Comparison of ENCODE assay signal across 8 cellular contexts in the genomic region with DNA sequence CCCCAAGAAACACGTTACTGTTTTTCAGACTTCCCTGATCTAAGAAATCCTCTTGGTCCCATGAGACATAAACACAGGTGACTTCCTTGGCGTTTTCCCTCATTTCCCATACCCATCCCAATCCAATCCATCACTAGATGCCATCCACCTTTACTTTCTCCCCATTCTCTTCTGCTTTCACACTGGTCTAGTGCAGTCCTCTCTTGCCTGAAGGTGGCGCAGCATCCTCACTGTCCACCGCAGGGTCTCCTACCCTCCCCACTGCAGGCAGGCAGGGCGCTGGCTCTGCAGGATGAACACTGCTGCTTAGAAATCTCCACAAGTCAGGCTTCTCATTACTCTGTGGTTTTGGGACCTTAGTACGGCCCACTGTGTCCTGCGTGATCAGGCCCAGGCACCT. TPM values are rescaled to one million over a fixed set of nuclear protein-coding genes. Genes with fewer than 3 reads are reported as not detected.
DNase-seq lines count a peak whose midpoint lies in the region; ATAC-seq and TF ChIP-seq lines count a peak whose summit lies in the region.

No MANE protein-coding gene starts in this region.

- peak overlapping the region; percentile 39 for H3K27ac Mint-ChIP-seq in activated CD8-positive, alpha-beta T cell treated with anti-CD3 and anti-CD28 coated beads, Interleukin-2, amount 10 ng/mL, durations not matched to agents 7 days and 5 days

- H3K9me3 Mint-ChIP-seq in activated CD8-positive, alpha-beta T cell treated with anti-CD3 and anti-CD28 coated beads, Interleukin-2, amount 10 ng/mL, durations not matched to agents 7 days and 5 days (ENCODE audit: insufficient read depth) = no peaks in the 10 kb centered on the region

- no peaks in the 10 kb centered on the region for H3K27me3 ChIP-seq in foreskin keratinocyte

- H3K27me3 Mint-ChIP-seq in activated CD8-positive, alpha-beta T cell treated with anti-CD3 and anti-CD28 coated beads, Interleukin-2, amount 10 ng/mL, durations not matched to agents 7 days and 5 days (ENCODE audit: low read depth) = no peaks in the 10 kb centered on the region

- peak; percentile 81 for DNase-seq in Ammon's horn (ENCODE audit: low spot score)
- peak; percentile 64 to 77 for DNase-seq in Kasumi-1 (lab: John Stamatoyannopoulos, UW)
- DNase-seq in activated CD8-positive, alpha-beta T cell treated with anti-CD3 and anti-CD28 coated beads, Interleukin-2, amount 10 ng/mL, durations not matched to agents 7 days and 5 days = peak; percentile 56
- no peak for DNase-seq in foreskin keratinocyte
- no peak for DNase-seq in retinal pigment epithelial cell (ENCODE audit: low read depth)
- DNase-seq in 8988T = no peak
- no peak for DNase-seq in NCI-H2081 (lab: John Stamatoyannopoulos, UW)

- POLR2A ChIA-PET in activated CD8-positive, alpha-beta T cell treated with anti-CD3 and anti-CD28 coated beads, Interleukin-2, amount 10 ng/mL, durations not matched to agents 7 days and 5 days (lab: Charles Lee) = no interaction called here

- peaks cover 17% of the 10 kb centered on the region for H3K36me3 Mint-ChIP-seq in activated CD8-positive, alpha-beta T cell treated with anti-CD3 and anti-CD28 coated beads, Interleukin-2, amount 10 ng/mL, durations not matched to agents 7 days and 5 days (ENCODE audit: low read depth)

- H3K4me1 ChIP-seq in foreskin keratinocyte = peaks cover 28% of the 10 kb centered on the region

- CTCF ChIA-PET in activated CD8-positive, alpha-beta T cell treated with anti-CD3 and anti-CD28 coated beads, Interleukin-2, amount 10 ng/mL, durations not matched to agents 7 days and 5 days (lab: Charles Lee) = interaction anchor here (1.1 to 7.0 kb wide), 3 partner anchors 13 to 103 kb away, joined by 3 to 68 read pairs (median 8); no protein-coding TSS in a partner anchor

- peak; percentile 21 for ATAC-seq in activated CD8-positive, alpha-beta T cell treated with anti-CD3 and anti-CD28 coated beads, Interleukin-2, amount 10 ng/mL, durations not matched to agents 7 days and 5 days
- ATAC-seq in foreskin keratinocyte = no peak
- no peak for ATAC-seq in HG03432 (IDR thresholded peaks at IDR 0.05; ENCODE audit: unreplicated experiment)

- no peak overlapping the region for H3K27ac ChIP-seq in foreskin keratinocyte

- no peak overlapping the region for H3K4me3 ChIP-seq in retinal pigment epithelial cell (ENCODE audit: low read length)

- H3K4me3 Mint-ChIP-seq in activated CD8-positive, alpha-beta T cell treated with anti-CD3 and anti-CD28 coated beads, Interleukin-2, amount 10 ng/mL, durations not matched to agents 7 days and 5 days = no peak overlapping the region

- peak; percentile 54 for TF ChIP-seq CTCF in foreskin keratinocyte (conservative IDR thresholded peaks at IDR 0.05)
- TF ChIP-seq CTCF in retinal pigment epithelial cell (conservative IDR thresholded peaks at IDR 0.05; ENCODE audit: low read depth, low read length) = peak; percentile 64

- H3K4me1 Mint-ChIP-seq in activated CD8-positive, alpha-beta T cell treated with anti-CD3 and anti-CD28 coated beads, Interleukin-2, amount 10 ng/mL, durations not matched to agents 7 days and 5 days (ENCODE audit: low read depth) = peaks cover 68% of the 10 kb centered on the region

RNA-seq across cellular contexts. Expression of gene RAB7A, which starts 58.2 kb away (rescaled TPM):
- 100 to 1,000 TPM; 256 to 269 TPM for total RNA-seq in activated CD8-positive, alpha-beta T cell treated with anti-CD3 and anti-CD28 coated beads, Interleukin-2, amount 10 ng/mL, durations not matched to agents 7 days and 5 days
- 151 and 168 TPM in 2 replicates for total RNA-seq in foreskin keratinocyte
- polyA plus RNA-seq in foreskin keratinocyte = 196 and 232 TPM in 2 replicates

Comparison
In these comparisons a context has a peak if more than half of its experiments do, and no peak if none do; other contexts are left out.
1. DNase-seq: peak in Ammon's horn (single experiment), Kasumi-1 (2 of 2) and activated CD8-positive, alpha-beta T cell treated with anti-CD3 and anti-CD28 coated beads, Interleukin-2, amount 10 ng/mL, durations not matched to agents 7 days and 5 days (single experiment); none in foreskin keratinocyte (0 of 2), retinal pigment epithelial cell (single experiment), 8988T (single experiment) and NCI-H2081 (0 of 2).